In the genomic region with DNA sequence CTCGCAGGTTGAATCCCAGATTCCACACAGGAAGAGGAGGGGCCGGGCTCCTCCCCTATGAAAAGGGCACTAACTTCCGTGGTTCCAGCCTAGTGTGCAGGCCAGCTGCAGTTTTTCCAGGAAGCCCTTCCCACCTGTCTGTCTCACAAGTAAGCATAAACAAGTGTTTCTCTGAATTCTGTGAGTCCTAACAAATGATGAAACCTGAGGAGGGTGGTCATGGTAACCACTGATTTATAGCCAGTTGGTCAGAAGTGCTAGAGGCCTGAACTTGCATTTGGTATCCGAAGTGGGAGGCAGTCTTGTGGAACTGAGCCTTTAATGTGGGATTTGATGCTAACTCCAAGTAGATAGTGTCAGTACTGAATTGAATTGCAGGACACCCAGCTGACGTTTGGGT, we compare ENCODE assay signal across 1 cellular context.
TF ChIP-seq lines count a peak whose summit lies in the region.

No MANE protein-coding gene starts in this region.

TF ChIP-seq in GM12878, 131 proteins besides CTCF, POLR2A, EP300 and RAD21 (continued from another document):
- TF ChIP-seq, protein P1, sequence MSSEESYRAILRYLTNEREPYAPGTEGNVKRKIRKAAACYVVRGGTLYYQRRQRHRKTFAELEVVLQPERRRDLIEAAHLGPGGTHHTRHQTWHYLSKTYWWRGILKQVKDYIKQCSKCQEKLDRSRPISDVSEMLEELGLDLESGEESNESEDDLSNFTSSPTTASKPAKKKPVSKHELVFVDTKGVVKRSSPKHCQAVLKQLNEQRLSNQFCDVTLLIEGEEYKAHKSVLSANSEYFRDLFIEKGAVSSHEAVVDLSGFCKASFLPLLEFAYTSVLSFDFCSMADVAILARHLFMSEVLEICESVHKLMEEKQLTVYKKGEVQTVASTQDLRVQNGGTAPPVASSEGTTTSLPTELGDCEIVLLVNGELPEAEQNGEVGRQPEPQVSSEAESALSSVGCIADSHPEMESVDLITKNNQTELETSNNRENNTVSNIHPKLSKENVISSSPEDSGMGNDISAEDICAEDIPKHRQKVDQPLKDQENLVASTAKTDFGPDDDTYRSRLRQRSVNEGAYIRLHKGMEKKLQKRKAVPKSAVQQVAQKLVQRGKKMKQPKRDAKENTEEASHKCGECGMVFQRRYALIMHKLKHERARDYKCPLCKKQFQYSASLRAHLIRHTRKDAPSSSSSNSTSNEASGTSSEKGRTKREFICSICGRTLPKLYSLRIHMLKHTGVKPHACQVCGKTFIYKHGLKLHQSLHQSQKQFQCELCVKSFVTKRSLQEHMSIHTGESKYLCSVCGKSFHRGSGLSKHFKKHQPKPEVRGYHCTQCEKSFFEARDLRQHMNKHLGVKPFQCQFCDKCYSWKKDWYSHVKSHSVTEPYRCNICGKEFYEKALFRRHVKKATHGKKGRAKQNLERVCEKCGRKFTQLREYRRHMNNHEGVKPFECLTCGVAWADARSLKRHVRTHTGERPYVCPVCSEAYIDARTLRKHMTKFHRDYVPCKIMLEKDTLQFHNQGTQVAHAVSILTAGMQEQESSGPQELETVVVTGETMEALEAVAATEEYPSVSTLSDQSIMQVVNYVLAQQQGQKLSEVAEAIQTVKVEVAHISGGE (CRISPR knock-in tag; IDR thresholded peaks at IDR 0.05) = no peak
- TF ChIP-seq SREBF1 (IDR thresholded peaks at IDR 0.05; ENCODE audit: low read length) = no peak
- TF ChIP-seq, protein P2, sequence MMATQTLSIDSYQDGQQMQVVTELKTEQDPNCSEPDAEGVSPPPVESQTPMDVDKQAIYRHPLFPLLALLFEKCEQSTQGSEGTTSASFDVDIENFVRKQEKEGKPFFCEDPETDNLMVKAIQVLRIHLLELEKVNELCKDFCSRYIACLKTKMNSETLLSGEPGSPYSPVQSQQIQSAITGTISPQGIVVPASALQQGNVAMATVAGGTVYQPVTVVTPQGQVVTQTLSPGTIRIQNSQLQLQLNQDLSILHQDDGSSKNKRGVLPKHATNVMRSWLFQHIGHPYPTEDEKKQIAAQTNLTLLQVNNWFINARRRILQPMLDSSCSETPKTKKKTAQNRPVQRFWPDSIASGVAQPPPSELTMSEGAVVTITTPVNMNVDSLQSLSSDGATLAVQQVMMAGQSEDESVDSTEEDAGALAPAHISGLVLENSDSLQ (IDR thresholded peaks at IDR 0.05) = peak; percentile 54; the same call in 1 of the 2 replicates
- no peak for TF ChIP-seq TAF1 (IDR thresholded peaks at IDR 0.05; ENCODE audit: borderline replicate concordance, low read depth, low read length)
- TF ChIP-seq, protein P3, sequence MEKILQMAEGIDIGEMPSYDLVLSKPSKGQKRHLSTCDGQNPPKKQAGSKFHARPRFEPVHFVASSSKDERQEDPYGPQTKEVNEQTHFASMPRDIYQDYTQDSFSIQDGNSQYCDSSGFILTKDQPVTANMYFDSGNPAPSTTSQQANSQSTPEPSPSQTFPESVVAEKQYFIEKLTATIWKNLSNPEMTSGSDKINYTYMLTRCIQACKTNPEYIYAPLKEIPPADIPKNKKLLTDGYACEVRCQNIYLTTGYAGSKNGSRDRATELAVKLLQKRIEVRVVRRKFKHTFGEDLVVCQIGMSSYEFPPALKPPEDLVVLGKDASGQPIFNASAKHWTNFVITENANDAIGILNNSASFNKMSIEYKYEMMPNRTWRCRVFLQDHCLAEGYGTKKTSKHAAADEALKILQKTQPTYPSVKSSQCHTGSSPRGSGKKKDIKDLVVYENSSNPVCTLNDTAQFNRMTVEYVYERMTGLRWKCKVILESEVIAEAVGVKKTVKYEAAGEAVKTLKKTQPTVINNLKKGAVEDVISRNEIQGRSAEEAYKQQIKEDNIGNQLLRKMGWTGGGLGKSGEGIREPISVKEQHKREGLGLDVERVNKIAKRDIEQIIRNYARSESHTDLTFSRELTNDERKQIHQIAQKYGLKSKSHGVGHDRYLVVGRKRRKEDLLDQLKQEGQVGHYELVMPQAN (conservative IDR thresholded peaks at IDR 0.05) = no peak
- no peak for TF ChIP-seq JUNB (IDR thresholded peaks at IDR 0.05)
- no peak for TF ChIP-seq HCFC1 (IDR thresholded peaks at IDR 0.05; ENCODE audit: low read length)
- TF ChIP-seq HDAC2 (IDR thresholded peaks at IDR 0.05) = no peak
- peak; percentile 60 for TF ChIP-seq BCL11A (IDR thresholded peaks at IDR 0.05; ENCODE audit: low read depth, low read length)
- TF ChIP-seq DPF2 (IDR thresholded peaks at IDR 0.05) = peak; percentile 82
- no peak for TF ChIP-seq NFXL1 (IDR thresholded peaks at IDR 0.05; ENCODE audit: borderline replicate concordance)
- TF ChIP-seq WRNIP1 (IDR thresholded peaks at IDR 0.05; ENCODE audit: borderline replicate concordance, low read depth, low read length) = no peak
- TF ChIP-seq SMARCA5 (IDR thresholded peaks at IDR 0.05) = no peak
- no peak for TF ChIP-seq SUZ12 (IDR thresholded peaks at IDR 0.05; ENCODE audit: unreplicated experiment)
- TF ChIP-seq, protein P4, sequence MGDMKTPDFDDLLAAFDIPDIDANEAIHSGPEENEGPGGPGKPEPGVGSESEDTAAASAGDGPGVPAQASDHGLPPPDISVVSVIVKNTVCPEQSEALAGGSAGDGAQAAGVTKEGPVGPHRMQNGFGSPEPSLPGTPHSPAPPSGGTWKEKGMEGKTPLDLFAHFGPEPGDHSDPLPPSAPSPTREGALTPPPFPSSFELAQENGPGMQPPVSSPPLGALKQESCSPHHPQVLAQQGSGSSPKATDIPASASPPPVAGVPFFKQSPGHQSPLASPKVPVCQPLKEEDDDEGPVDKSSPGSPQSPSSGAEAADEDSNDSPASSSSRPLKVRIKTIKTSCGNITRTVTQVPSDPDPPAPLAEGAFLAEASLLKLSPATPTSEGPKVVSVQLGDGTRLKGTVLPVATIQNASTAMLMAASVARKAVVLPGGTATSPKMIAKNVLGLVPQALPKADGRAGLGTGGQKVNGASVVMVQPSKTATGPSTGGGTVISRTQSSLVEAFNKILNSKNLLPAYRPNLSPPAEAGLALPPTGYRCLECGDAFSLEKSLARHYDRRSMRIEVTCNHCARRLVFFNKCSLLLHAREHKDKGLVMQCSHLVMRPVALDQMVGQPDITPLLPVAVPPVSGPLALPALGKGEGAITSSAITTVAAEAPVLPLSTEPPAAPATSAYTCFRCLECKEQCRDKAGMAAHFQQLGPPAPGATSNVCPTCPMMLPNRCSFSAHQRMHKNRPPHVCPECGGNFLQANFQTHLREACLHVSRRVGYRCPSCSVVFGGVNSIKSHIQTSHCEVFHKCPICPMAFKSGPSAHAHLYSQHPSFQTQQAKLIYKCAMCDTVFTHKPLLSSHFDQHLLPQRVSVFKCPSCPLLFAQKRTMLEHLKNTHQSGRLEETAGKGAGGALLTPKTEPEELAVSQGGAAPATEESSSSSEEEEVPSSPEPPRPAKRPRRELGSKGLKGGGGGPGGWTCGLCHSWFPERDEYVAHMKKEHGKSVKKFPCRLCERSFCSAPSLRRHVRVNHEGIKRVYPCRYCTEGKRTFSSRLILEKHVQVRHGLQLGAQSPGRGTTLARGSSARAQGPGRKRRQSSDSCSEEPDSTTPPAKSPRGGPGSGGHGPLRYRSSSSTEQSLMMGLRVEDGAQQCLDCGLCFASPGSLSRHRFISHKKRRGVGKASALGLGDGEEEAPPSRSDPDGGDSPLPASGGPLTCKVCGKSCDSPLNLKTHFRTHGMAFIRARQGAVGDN (IDR thresholded peaks at IDR 0.05) = no peak
- no peak for TF ChIP-seq YY1 (IDR thresholded peaks at IDR 0.05; ENCODE audit: low read depth, low read length)
- TF ChIP-seq ZNF274 (IDR thresholded peaks at IDR 0.05; ENCODE audit: insufficient read depth, insufficient read length) = no peak
- TF ChIP-seq YBX1 (IDR thresholded peaks at IDR 0.05) = no peak
- TF ChIP-seq, protein P5, sequence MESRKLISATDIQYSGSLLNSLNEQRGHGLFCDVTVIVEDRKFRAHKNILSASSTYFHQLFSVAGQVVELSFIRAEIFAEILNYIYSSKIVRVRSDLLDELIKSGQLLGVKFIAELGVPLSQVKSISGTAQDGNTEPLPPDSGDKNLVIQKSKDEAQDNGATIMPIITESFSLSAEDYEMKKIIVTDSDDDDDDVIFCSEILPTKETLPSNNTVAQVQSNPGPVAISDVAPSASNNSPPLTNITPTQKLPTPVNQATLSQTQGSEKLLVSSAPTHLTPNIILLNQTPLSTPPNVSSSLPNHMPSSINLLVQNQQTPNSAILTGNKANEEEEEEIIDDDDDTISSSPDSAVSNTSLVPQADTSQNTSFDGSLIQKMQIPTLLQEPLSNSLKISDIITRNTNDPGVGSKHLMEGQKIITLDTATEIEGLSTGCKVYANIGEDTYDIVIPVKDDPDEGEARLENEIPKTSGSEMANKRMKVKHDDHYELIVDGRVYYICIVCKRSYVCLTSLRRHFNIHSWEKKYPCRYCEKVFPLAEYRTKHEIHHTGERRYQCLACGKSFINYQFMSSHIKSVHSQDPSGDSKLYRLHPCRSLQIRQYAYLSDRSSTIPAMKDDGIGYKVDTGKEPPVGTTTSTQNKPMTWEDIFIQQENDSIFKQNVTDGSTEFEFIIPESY (IDR thresholded peaks at IDR 0.05) = no peak
- TF ChIP-seq, protein P6, sequence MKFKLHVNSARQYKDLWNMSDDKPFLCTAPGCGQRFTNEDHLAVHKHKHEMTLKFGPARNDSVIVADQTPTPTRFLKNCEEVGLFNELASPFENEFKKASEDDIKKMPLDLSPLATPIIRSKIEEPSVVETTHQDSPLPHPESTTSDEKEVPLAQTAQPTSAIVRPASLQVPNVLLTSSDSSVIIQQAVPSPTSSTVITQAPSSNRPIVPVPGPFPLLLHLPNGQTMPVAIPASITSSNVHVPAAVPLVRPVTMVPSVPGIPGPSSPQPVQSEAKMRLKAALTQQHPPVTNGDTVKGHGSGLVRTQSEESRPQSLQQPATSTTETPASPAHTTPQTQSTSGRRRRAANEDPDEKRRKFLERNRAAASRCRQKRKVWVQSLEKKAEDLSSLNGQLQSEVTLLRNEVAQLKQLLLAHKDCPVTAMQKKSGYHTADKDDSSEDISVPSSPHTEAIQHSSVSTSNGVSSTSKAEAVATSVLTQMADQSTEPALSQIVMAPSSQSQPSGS (IDR thresholded peaks at IDR 0.05; ENCODE audit: low read length) = no peak
